ENCODE assay signal across 1 cellular context in the genomic region with DNA sequence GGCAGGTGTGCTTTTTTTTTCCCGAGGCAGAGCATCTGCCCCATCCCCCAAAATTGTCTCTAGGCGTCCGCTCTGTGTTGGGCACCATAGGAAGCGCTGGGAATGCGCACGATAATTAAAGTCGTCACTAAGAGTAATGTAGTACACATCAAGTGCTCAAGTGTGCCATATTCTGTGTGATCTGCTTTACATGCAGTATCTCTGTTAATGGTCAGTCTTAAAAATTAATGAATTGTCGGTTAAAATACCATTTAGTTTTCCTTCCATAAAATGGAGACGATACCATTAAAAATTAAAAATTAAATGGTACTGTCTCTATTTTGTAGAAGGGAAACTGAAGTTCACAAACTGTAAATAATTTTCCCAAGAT.
TF ChIP-seq lines count a peak whose summit lies in the region.

No MANE protein-coding gene starts in this region.

TF ChIP-seq in HCT116, 20 proteins besides CTCF, POLR2A, EP300 and RAD21 (continued from another document):
- TF ChIP-seq REST (IDR thresholded peaks at IDR 0.05; ENCODE audit: low read depth) (no peak), EGR1 (IDR thresholded peaks at IDR 0.05; ENCODE audit: low read depth) (no peak), YY1 (IDR thresholded peaks at IDR 0.05; ENCODE audit: extremely low read depth, insufficient replicate concordance, low read depth, low read length) (no peak), POLR2AphosphoS5 (IDR thresholded peaks at IDR 0.05; ENCODE audit: low read depth, low read length) (no peak), CEBPB (IDR thresholded peaks at IDR 0.05; ENCODE audit: low read depth) (no peak)
- TF ChIP-seq, protein P1, sequence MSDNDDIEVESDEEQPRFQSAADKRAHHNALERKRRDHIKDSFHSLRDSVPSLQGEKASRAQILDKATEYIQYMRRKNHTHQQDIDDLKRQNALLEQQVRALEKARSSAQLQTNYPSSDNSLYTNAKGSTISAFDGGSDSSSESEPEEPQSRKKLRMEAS (IDR thresholded peaks at IDR 0.05) = no peak; the same call in 1 of the 2 replicates
